ENCODE assay signal across 10 cellular contexts in the genomic region with DNA sequence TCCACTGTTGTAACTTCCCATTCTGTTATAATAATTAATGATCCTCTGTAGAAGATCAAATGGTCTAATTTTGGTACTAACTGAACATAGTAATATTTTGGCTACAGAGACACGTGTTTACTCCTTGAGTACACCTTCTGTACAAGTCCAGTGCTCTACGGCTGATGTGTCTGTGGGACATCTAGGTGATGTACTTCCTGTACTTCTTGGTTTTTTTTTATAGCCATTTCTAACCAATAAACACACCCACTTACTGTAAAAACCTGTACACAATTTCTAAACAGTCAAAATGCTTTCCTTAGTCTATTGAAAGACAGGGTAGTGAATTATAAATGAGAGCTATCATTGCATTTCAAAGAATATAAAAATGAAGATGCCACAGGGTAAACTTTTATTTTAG.
"Had no signal": no experiment of that assay in that cellular context is flagged by ENCODE, and none has a peak within 500 bp of the region (broad histone marks: within the 10 kb centered on the region; RNA-seq: fewer than 3 reads in every experiment).

No MANE protein-coding gene starts in this region.

- FAIRE-seq: H1, H54 had no signal

- DNase-seq: GM23248, GOT3, H7, H9, HFFc6 had no signal

- H3K4me3 ChIP-seq: GM23248, GM23338, HAP-1 had no signal

- ATAC-seq: GM23338, HCT116 had no signal

- H3K27ac Mint-ChIP-seq: GM23338, H9, HFFc6 had no signal

- H3K9me3 ChIP-seq: HAP-1 had no signal

- H3K4me3 Mint-ChIP-seq: GM23338, H9, HFFc6 had no signal
